ENCODE assay signal across 25 cellular contexts in the genomic region with DNA sequence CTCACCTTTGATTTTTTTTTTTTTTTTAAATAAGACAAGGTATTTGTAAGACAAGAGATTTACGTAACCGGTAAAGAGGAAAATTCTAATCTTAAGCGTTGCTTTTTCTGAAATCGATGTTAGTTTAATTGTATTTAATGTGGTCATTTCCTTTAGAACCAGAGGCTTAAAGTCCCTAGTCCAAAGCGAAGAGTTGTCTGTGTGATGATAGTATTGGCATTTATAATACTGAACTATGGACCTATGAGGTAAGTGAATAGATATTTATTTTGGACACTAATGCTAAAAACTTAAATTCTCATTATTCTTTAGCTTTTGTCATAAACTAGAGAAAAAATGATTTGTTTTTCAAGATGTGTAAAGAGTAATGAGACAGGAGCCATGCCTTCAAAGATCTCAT.
"Had no signal": no experiment of that assay in that cellular context is flagged by ENCODE, and none has a peak within 500 bp of the region (broad histone marks: within the 10 kb centered on the region; RNA-seq: fewer than 3 reads in every experiment).

No MANE protein-coding gene starts in this region.

- FAIRE-seq: endometrium, islet of Langerhans, keratinocyte had no signal

- H3K4me1 ChIP-seq: colonic mucosa, esophagus squamous epithelium, gastrocnemius medialis, left ventricle myocardium inferior, lower lobe of right lung had no signal

- H3K27ac ChIP-seq: colonic mucosa, epithelial cell of prostate, esophagus squamous epithelium, gastrocnemius medialis, heart right ventricle, left ventricle myocardium inferior, lower lobe of right lung had no signal

- H3K27me3 ChIP-seq: colonic mucosa, esophagus squamous epithelium, gastrocnemius medialis, heart right ventricle had no signal

- H3K9me3 ChIP-seq: colonic mucosa, esophagus squamous epithelium, gastrocnemius medialis, heart right ventricle, left ventricle myocardium inferior, lower lobe of right lung, mucosa of descending colon had no signal

- H3K4me3 ChIP-seq: colonic mucosa, esophagus squamous epithelium, gastrocnemius medialis, heart right ventricle, left ventricle myocardium inferior, lower lobe of right lung, mucosa of descending colon had no signal

- DNase-seq: colonic mucosa; cortex of kidney; effector CD8-positive, alpha-beta T cell; effector memory CD8-positive, alpha-beta T cell; endodermal cell; erythroblast; esophagus squamous epithelium; foreskin fibroblast; foreskin melanocyte; gastrocnemius medialis; glutamatergic neuron; head of caudate nucleus; heart right ventricle; hippocampal formation; left cardiac atrium; left ventricle myocardium inferior; lower lobe of right lung; mesenchymal stem cell; mucosa of descending colon; naive B cell had no signal

- ATAC-seq: effector memory CD8-positive, alpha-beta T cell; esophagus mucosa; gastrocnemius medialis; heart right ventricle; left cardiac atrium; lower lobe of right lung; mucosa of descending colon had no signal
